In the genomic region with DNA sequence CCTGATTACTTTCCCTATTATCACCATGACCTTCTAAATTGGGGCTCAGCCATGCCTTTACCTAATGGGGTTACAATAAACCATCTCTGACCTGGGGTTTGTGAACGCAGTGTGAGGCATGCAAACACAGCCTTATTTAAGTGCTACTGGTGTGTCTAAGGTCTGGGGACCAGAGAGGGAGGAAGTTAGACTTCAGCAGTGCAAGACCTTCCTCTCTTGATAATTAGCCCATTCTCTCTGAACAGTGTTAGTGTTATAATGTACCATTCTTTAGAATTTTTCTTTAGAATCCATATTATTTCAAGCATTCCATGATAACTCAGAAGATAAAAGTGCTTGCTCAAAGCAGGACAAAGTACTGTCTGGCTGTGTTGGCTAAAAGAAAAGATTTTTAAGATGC, we compare ENCODE assay signal across 25 cellular contexts.
"Had no signal": no experiment of that assay in that cellular context is flagged by ENCODE, and none has a peak within 500 bp of the region (broad histone marks: within the 10 kb centered on the region; RNA-seq: fewer than 3 reads in every experiment).

No MANE protein-coding gene starts in this region.

- ATAC-seq: activated CD8-positive, alpha-beta T cell treated with anti-CD3 and anti-CD28 coated beads, Interleukin-2, amount 10 ng/mL, durations not matched to agents 7 days and 5 days; activated naive CD8-positive, alpha-beta T cell treated with anti-CD3 and anti-CD28 coated beads, Interleukin-2, amount 50 U/mL, for 24 hours; body of pancreas; gastrocnemius medialis; left ventricle myocardium superior; natural killer cell treated with Interleukin-12 subunit alpha and Interleukin-12 subunit beta and Interleukin-15 and Interleukin-18, amount 100 ng/mL, for 72 hours had no signal

- H3K4me1 ChIP-seq: body of pancreas, gastrocnemius medialis, testis had no signal

- H3K27ac Mint-ChIP-seq: activated CD4-positive, alpha-beta T cell treated with anti-CD3 and anti-CD28 coated beads, Interleukin-2, amount 10 ng/mL, durations not matched to agents 7 days and 5 days; activated CD8-positive, alpha-beta T cell treated with anti-CD3 and anti-CD28 coated beads, Interleukin-2, amount 10 ng/mL, durations not matched to agents 7 days and 5 days; activated naive CD8-positive, alpha-beta T cell treated with anti-CD3 and anti-CD28 coated beads, Interleukin-2, amount 50 U/mL, for 24 hours; activated T-helper 1 cell treated with anti-CD3 and anti-CD28 coated beads, Interleukin-12 subunit alpha, Interleukin-12 subunit beta, Interleukin-2, Interleukin-4 antibody, amounts not matched to agents 30 ng/mL and 10 ng/mL and 1 ng/mL, durations not matched to agents 14 hours and 24 hours and 36 hours; endodermal cell; natural killer cell treated with Interleukin-12 subunit alpha and Interleukin-12 subunit beta and Interleukin-15 and Interleukin-18, amount 100 ng/mL, for 72 hours; progenitor cell of endocrine pancreas; type B pancreatic cell had no signal

- H3K36me3 Mint-ChIP-seq: natural killer cell treated with Interleukin-12 subunit alpha and Interleukin-12 subunit beta and Interleukin-15 and Interleukin-18, amount 100 ng/mL, for 72 hours; type B pancreatic cell had no signal

- H3K4me3 Mint-ChIP-seq: activated CD4-positive, alpha-beta T cell treated with anti-CD3 and anti-CD28 coated beads, Interleukin-2, amount 10 ng/mL, durations not matched to agents 7 days and 5 days; activated CD8-positive, alpha-beta T cell treated with anti-CD3 and anti-CD28 coated beads, Interleukin-2, amount 10 ng/mL, durations not matched to agents 7 days and 5 days; activated naive CD8-positive, alpha-beta T cell treated with anti-CD3 and anti-CD28 coated beads, Interleukin-2, amount 50 U/mL, for 24 hours; activated T-helper 1 cell treated with anti-CD3 and anti-CD28 coated beads, Interleukin-12 subunit alpha, Interleukin-12 subunit beta, Interleukin-2, Interleukin-4 antibody, amounts not matched to agents 30 ng/mL and 10 ng/mL and 1 ng/mL, durations not matched to agents 14 hours and 24 hours and 36 hours; endodermal cell; natural killer cell treated with Interleukin-12 subunit alpha and Interleukin-12 subunit beta and Interleukin-15 and Interleukin-18, amount 100 ng/mL, for 72 hours; type B pancreatic cell had no signal

- H3K36me3 ChIP-seq: cardiac muscle cell, esophagus squamous epithelium, gastrocnemius medialis, WERI-Rb-1 had no signal

- FAIRE-seq: TTC549 had no signal

- H3K9me3 Mint-ChIP-seq: activated CD4-positive, alpha-beta T cell treated with anti-CD3 and anti-CD28 coated beads, Interleukin-2, amount 10 ng/mL, durations not matched to agents 7 days and 5 days; activated naive CD8-positive, alpha-beta T cell treated with anti-CD3 and anti-CD28 coated beads, Interleukin-2, amount 50 U/mL, for 24 hours; activated T-helper 1 cell treated with anti-CD3 and anti-CD28 coated beads, Interleukin-12 subunit alpha, Interleukin-12 subunit beta, Interleukin-2, Interleukin-4 antibody, amounts not matched to agents 30 ng/mL and 10 ng/mL and 1 ng/mL, durations not matched to agents 14 hours and 24 hours and 36 hours; endodermal cell; natural killer cell treated with Interleukin-12 subunit alpha and Interleukin-12 subunit beta and Interleukin-15 and Interleukin-18, amount 100 ng/mL, for 72 hours; type B pancreatic cell had no signal

- H3K27ac ChIP-seq: body of pancreas, cardiac muscle cell, esophagus squamous epithelium, gastrocnemius medialis, testis, WERI-Rb-1 had no signal

- H3K9me3 ChIP-seq: body of pancreas, esophagus squamous epithelium, gastrocnemius medialis, testis had no signal

- H3K4me3 ChIP-seq: body of pancreas, cardiac muscle cell, esophagus squamous epithelium, gastrocnemius medialis, testis had no signal

- H3K27me3 ChIP-seq: body of pancreas, cardiac muscle cell, gastrocnemius medialis, testis had no signal

- H3K27me3 Mint-ChIP-seq: type B pancreatic cell had no signal

- DNase-seq: activated CD4-positive, alpha-beta T cell treated with anti-CD3 and anti-CD28 coated beads, Interleukin-2, amount 10 ng/mL, durations not matched to agents 7 days and 5 days; activated CD4-positive, CD25-positive, alpha-beta regulatory T cell treated with anti-CD3 and anti-CD28 coated beads, Interleukin-2, amount 50 U/mL, for 72 hours; activated CD8-positive, alpha-beta T cell treated with anti-CD3 and anti-CD28 coated beads, Interleukin-2, amount 10 ng/mL, durations not matched to agents 7 days and 5 days; activated gamma-delta T cell; activated naive CD4-positive, alpha-beta T cell treated with anti-CD3 and anti-CD28 coated beads, Interleukin-2, amount 50 U/mL, for 16 hours; activated naive CD8-positive, alpha-beta T cell treated with anti-CD3 and anti-CD28 coated beads, Interleukin-2, amount 50 U/mL, for 24 hours; body of pancreas; cortex of kidney; endodermal cell; esophagus squamous epithelium; gastrocnemius medialis; hippocampal formation; left ventricle myocardium superior; retina; stimulated activated CD4-positive, alpha-beta T cell treated with anti-CD3 and anti-CD28 coated beads, Interleukin-2, amount 100 ng/mL, for 48 hours; stimulated activated CD8-positive, alpha-beta memory T cell treated with anti-CD3 and anti-CD28 coated beads, Interleukin-4, amount 100 ng/mL, for 48 hours; stimulated activated naive CD4-positive, alpha-beta T cell; testis; WERI-Rb-1 had no signal
